In genomic region chr1:22962558-22962957, GRCh38 we compare ENCODE assay signal across 41 cellular contexts. TPM values are rescaled to one million over a fixed set of nuclear protein-coding genes. Genes with fewer than 3 reads are reported as not detected.
"Had no signal": no experiment of that assay in that cellular context is flagged by ENCODE, and none has a peak within 500 bp of the region (broad histone marks: within the 10 kb centered on the region; RNA-seq: fewer than 3 reads in every experiment).

No MANE protein-coding gene starts in this region.

- H3K27ac ChIP-seq: brain microvascular endothelial cell, coronary artery, epithelial cell of prostate, esophagus squamous epithelium, gastroesophageal sphincter, WERI-Rb-1 had no signal

- H3K4me1 Mint-ChIP-seq: activated B cell treated with CpG ODN at 0.5 μM for 24 hours; activated T-helper 17 cell treated with anti-CD3 and anti-CD28 coated beads, Interleukin-2, amount 50 U/mL, for 72 hours; central memory CD8-positive, alpha-beta T cell had no signal

- H3K9me3 Mint-ChIP-seq: activated T-helper 17 cell treated with anti-CD3 and anti-CD28 coated beads, Interleukin-2, amount 50 U/mL, for 72 hours; central memory CD8-positive, alpha-beta T cell; T-helper 2 cell treated with Interferon-gamma antibody and Interleukin-4, amounts not matched to agents 5 μg/mL and 100 μg/mL, for 36 hours had no signal

- H3K27ac Mint-ChIP-seq: activated B cell treated with CpG ODN at 0.5 μM for 24 hours; activated CD8-positive, alpha-beta T cell treated with anti-CD3 and anti-CD28 coated beads for 36 hours; activated naive CD8-positive, alpha-beta T cell; activated T-helper 17 cell treated with anti-CD3 and anti-CD28 coated beads, Interleukin-2, amount 50 U/mL, for 72 hours; dendritic cell treated with granulocyte-macrophage colony-stimulating factor and Interleukin-4, amounts not matched to agents 40 ng/mL and 50 ng/mL, for 4 days; effector memory CD8-positive, alpha-beta T cell; T-helper 17 cell; T-helper 2 cell treated with Interferon-gamma antibody and Interleukin-4, amounts not matched to agents 5 μg/mL and 100 μg/mL, for 36 hours had no signal

- H3K4me3 Mint-ChIP-seq: activated B cell treated with CpG ODN at 0.5 μM for 24 hours; activated CD8-positive, alpha-beta T cell treated with anti-CD3 and anti-CD28 coated beads for 36 hours; activated naive CD8-positive, alpha-beta T cell; activated T-cell treated with anti-CD3 and anti-CD28 coated beads, Interleukin-2, amount 50 U/mL, for 4 hours; activated T-helper 17 cell treated with anti-CD3 and anti-CD28 coated beads, Interleukin-2, amount 50 U/mL, for 72 hours; central memory CD8-positive, alpha-beta T cell; dendritic cell treated with granulocyte-macrophage colony-stimulating factor and Interleukin-4, amounts not matched to agents 40 ng/mL and 50 ng/mL, for 4 days; effector memory CD8-positive, alpha-beta T cell; T-helper 17 cell; T-helper 2 cell treated with Interferon-gamma antibody and Interleukin-4, amounts not matched to agents 5 μg/mL and 100 μg/mL, for 36 hours had no signal

- H3K27me3 ChIP-seq: brain microvascular endothelial cell had no signal

- DNase-seq: activated B cell treated with CpG ODN at 0.5 μM for 24 hours; activated CD4-positive, alpha-beta T cell treated with anti-CD3 and anti-CD28 coated beads for 48 hours; activated CD4-positive, alpha-beta T cell treated with anti-CD3 and anti-CD28 coated beads, Interleukin-2, amount 50 U/mL, for 1 hour; activated CD4-positive, alpha-beta T cell treated with anti-CD3 and anti-CD28 coated beads, Interleukin-2, amount 50 U/mL, for 48 hours; activated CD8-positive, alpha-beta memory T cell treated with anti-CD3 and anti-CD28 coated beads for 24 hours; activated CD8-positive, alpha-beta T cell treated with anti-CD3 and anti-CD28 coated beads for 36 hours; activated effector memory CD4-positive, alpha-beta T cell treated with Interleukin-2 at 50 U/mL for 16 hours; activated gamma-delta T cell treated with Interleukin-2 at 50 U/mL for 16 hours; activated naive CD4-positive, alpha-beta T cell treated with anti-CD3 and anti-CD28 coated beads, Interleukin-2, amount 50 U/mL, for 16 hours; activated naive CD4-positive, alpha-beta T cell treated with Interleukin-2 at 50 U/mL for 16 hours; activated T-cell treated with anti-CD3 and anti-CD28 coated beads, Interleukin-2, amount 50 U/mL, for 4 hours; amniotic stem cell; anterior cingulate cortex; brain microvascular endothelial cell; effector CD4-positive, alpha-beta T cell; effector memory CD8-positive, alpha-beta T cell; esophagus squamous epithelium; foreskin melanocyte; T-helper 1 cell; T-helper 17 cell; T1000; WERI-Rb-1 had no signal

- H3K27me3 Mint-ChIP-seq: activated B cell treated with CpG ODN at 0.5 μM for 24 hours had no signal

- FAIRE-seq: astrocyte, endothelial cell of umbilical vein had no signal

- H3K4me1 ChIP-seq: esophagus squamous epithelium, gastroesophageal sphincter had no signal

- H3K36me3 ChIP-seq: brain microvascular endothelial cell, esophagus squamous epithelium, gastroesophageal sphincter, WERI-Rb-1 had no signal

- H3K4me3 ChIP-seq: coronary artery, esophagus squamous epithelium, gastroesophageal sphincter had no signal

- ATAC-seq: activated CD4-positive, CD25-positive, alpha-beta regulatory T cell treated with anti-CD3 and anti-CD28 coated beads, Interleukin-2, amount 50 U/mL, for 24 hours; activated CD8-positive, alpha-beta T cell treated with anti-CD3 and anti-CD28 coated beads for 36 hours; activated T-cell treated with anti-CD3 and anti-CD28 coated beads, Interleukin-2, amount 50 U/mL, for 4 hours; activated T-helper 17 cell treated with anti-CD3 and anti-CD28 coated beads, Interleukin-2, amount 50 U/mL, for 72 hours; effector memory CD8-positive, alpha-beta T cell; gastroesophageal sphincter; T-helper 17 cell had no signal

RNA-seq across cellular contexts. Expression of gene LACTBL1, which starts 10.1 kb away (rescaled TPM):
- total RNA-seq: activated B cell treated with CpG ODN at 0.5 μM for 24 hours; activated CD8-positive, alpha-beta T cell treated with anti-CD3 and anti-CD28 coated beads for 36 hours; activated T-cell treated with anti-CD3 and anti-CD28 coated beads, Interleukin-2, amount 50 U/mL, for 4 hours; activated T-helper 17 cell treated with anti-CD3 and anti-CD28 coated beads, Interleukin-2, amount 50 U/mL, for 72 hours; astrocyte; bronchial epithelial cell; cardiac septum; cerebellum; endothelial cell of umbilical vein; esophagus squamous epithelium; fibroblast of lung; fibroblast of villous mesenchyme; gastroesophageal sphincter; glomerular endothelial cell; T-helper 17 cell had no signal
- polyA plus RNA-seq: adipose tissue, endothelial cell of umbilical vein, esophagus, fibroblast of lung had no signal

RNA-seq across cellular contexts. Expression of gene TEX46, which starts 53.1 kb away (rescaled TPM):
- total RNA-seq: activated B cell treated with CpG ODN at 0.5 μM for 24 hours; activated CD8-positive, alpha-beta T cell treated with anti-CD3 and anti-CD28 coated beads for 36 hours; activated T-cell treated with anti-CD3 and anti-CD28 coated beads, Interleukin-2, amount 50 U/mL, for 4 hours; activated T-helper 17 cell treated with anti-CD3 and anti-CD28 coated beads, Interleukin-2, amount 50 U/mL, for 72 hours; astrocyte; bronchial epithelial cell; cardiac septum; cerebellum; endothelial cell of umbilical vein; esophagus squamous epithelium; fibroblast of villous mesenchyme; gastroesophageal sphincter; glomerular endothelial cell; T-helper 17 cell had no signal
- polyA plus RNA-seq: adipose tissue, endothelial cell of umbilical vein, esophagus, fibroblast of lung had no signal
